33 cellular contexts compared by ENCODE assay signal in genomic region chr22:46318576-46318975, GRCh38. TPM values are rescaled to one million over a fixed set of nuclear protein-coding genes. Genes with fewer than 3 reads are reported as not detected.
"Had no signal": no experiment of that assay in that cellular context is flagged by ENCODE, and none has a peak within 500 bp of the region (broad histone marks: within the 10 kb centered on the region; RNA-seq: fewer than 3 reads in every experiment).

No MANE protein-coding gene starts in this region.

- H3K9me3 Mint-ChIP-seq: activated CD4-positive, alpha-beta T cell treated with anti-CD3 and anti-CD28 coated beads, Interleukin-2, amount 10 ng/mL, durations not matched to agents 24 days and 14 days; activated CD8-positive, alpha-beta T cell treated with anti-CD3 and anti-CD28 coated beads for 36 hours; activated naive CD4-positive, alpha-beta T cell treated with anti-CD3 and anti-CD28 coated beads, Interleukin-2, amount 50 U/mL, for 24 hours; activated naive CD8-positive, alpha-beta T cell treated with anti-CD3 and anti-CD28 coated beads, Interleukin-2, amount 10 ng/mL, durations not matched to agents 7 days and 5 days; activated T-cell treated with anti-CD3 and anti-CD28 coated beads, Interleukin-2, amount 50 U/mL, for 72 hours; activated T-helper 17 cell treated with anti-CD3 and anti-CD28 coated beads, Interleukin-2, amount 50 U/mL, for 72 hours; T-cell had no signal

- H3K36me3 Mint-ChIP-seq: activated naive CD4-positive, alpha-beta T cell treated with anti-CD3 and anti-CD28 coated beads, Interleukin-2, amount 50 U/mL, for 24 hours; T-cell had no signal

- H3K4me3 ChIP-seq: ascending aorta had no signal

- H3K36me3 ChIP-seq: ascending aorta had no signal

- H3K27ac Mint-ChIP-seq: activated CD4-positive, alpha-beta T cell treated with anti-CD3 and anti-CD28 coated beads, Interleukin-2, amount 10 ng/mL, durations not matched to agents 24 days and 14 days; activated CD8-positive, alpha-beta T cell treated with anti-CD3 and anti-CD28 coated beads for 36 hours; activated naive CD4-positive, alpha-beta T cell treated with anti-CD3 and anti-CD28 coated beads, Interleukin-2, amount 50 U/mL, for 24 hours; activated naive CD8-positive, alpha-beta T cell treated with anti-CD3 and anti-CD28 coated beads, Interleukin-2, amount 10 ng/mL, durations not matched to agents 7 days and 5 days; activated T-cell treated with anti-CD3 and anti-CD28 coated beads, Interleukin-2, amount 50 U/mL, for 72 hours; activated T-helper 17 cell treated with anti-CD3 and anti-CD28 coated beads, Interleukin-2, amount 50 U/mL, for 72 hours; T-cell had no signal

- H3K9me3 ChIP-seq: ascending aorta had no signal

- H3K27me3 Mint-ChIP-seq: activated CD4-positive, alpha-beta T cell treated with anti-CD3 and anti-CD28 coated beads, Interleukin-2, amount 10 ng/mL, durations not matched to agents 24 days and 14 days; activated CD8-positive, alpha-beta T cell treated with anti-CD3 and anti-CD28 coated beads for 36 hours; activated naive CD4-positive, alpha-beta T cell treated with anti-CD3 and anti-CD28 coated beads, Interleukin-2, amount 50 U/mL, for 24 hours; activated naive CD8-positive, alpha-beta T cell treated with anti-CD3 and anti-CD28 coated beads, Interleukin-2, amount 10 ng/mL, durations not matched to agents 7 days and 5 days; activated T-helper 17 cell treated with anti-CD3 and anti-CD28 coated beads, Interleukin-2, amount 50 U/mL, for 72 hours; T-cell had no signal

- H3K27ac ChIP-seq: ascending aorta, RWPE1 had no signal

- H3K4me1 ChIP-seq: ascending aorta had no signal

- H3K4me1 Mint-ChIP-seq: activated CD4-positive, alpha-beta T cell treated with anti-CD3 and anti-CD28 coated beads, Interleukin-2, amount 10 ng/mL, durations not matched to agents 24 days and 14 days; activated naive CD4-positive, alpha-beta T cell treated with anti-CD3 and anti-CD28 coated beads, Interleukin-2, amount 50 U/mL, for 24 hours; activated T-helper 17 cell treated with anti-CD3 and anti-CD28 coated beads, Interleukin-2, amount 50 U/mL, for 72 hours; T-cell had no signal

- ATAC-seq: activated CD8-positive, alpha-beta T cell treated with anti-CD3 and anti-CD28 coated beads for 36 hours; activated T-cell treated with anti-CD3 and anti-CD28 coated beads, Interleukin-2, amount 50 U/mL, for 72 hours; activated T-helper 17 cell treated with anti-CD3 and anti-CD28 coated beads, Interleukin-2, amount 50 U/mL, for 72 hours; PC-3; Right ventricle myocardium inferior; SK-N-SH treated with all-trans-retinoic acid at 6 μM for 48 hours; T-cell had no signal

- H3K27me3 ChIP-seq: ascending aorta had no signal

- H3K4me3 Mint-ChIP-seq: activated CD4-positive, alpha-beta T cell treated with anti-CD3 and anti-CD28 coated beads, Interleukin-2, amount 10 ng/mL, durations not matched to agents 24 days and 14 days; activated CD8-positive, alpha-beta T cell treated with anti-CD3 and anti-CD28 coated beads for 36 hours; activated naive CD4-positive, alpha-beta T cell treated with anti-CD3 and anti-CD28 coated beads, Interleukin-2, amount 50 U/mL, for 24 hours; activated naive CD8-positive, alpha-beta T cell treated with anti-CD3 and anti-CD28 coated beads, Interleukin-2, amount 10 ng/mL, durations not matched to agents 7 days and 5 days; activated T-cell treated with anti-CD3 and anti-CD28 coated beads, Interleukin-2, amount 50 U/mL, for 72 hours; activated T-helper 17 cell treated with anti-CD3 and anti-CD28 coated beads, Interleukin-2, amount 50 U/mL, for 72 hours; T-cell had no signal

- DNase-seq: activated CD4-positive, alpha-beta T cell treated with anti-CD3 and anti-CD28 coated beads, Interleukin-2, amount 10 ng/mL, durations not matched to agents 24 days and 14 days; activated CD4-positive, alpha-beta T cell treated with anti-CD3 and anti-CD28 coated beads, Interleukin-2, amount 50 U/mL, for 4 hours; activated CD8-positive, alpha-beta T cell treated with anti-CD3 and anti-CD28 coated beads for 36 hours; activated effector memory CD4-positive, alpha-beta T cell treated with anti-CD3 and anti-CD28 coated beads, Interleukin-2, amount 50 U/mL, for 16 hours; activated naive CD4-positive, alpha-beta T cell treated with Interleukin-2 at 50 U/mL for 16 hours; activated naive CD8-positive, alpha-beta T cell treated with anti-CD3 and anti-CD28 coated beads, Interleukin-2, amount 10 ng/mL, durations not matched to agents 7 days and 5 days; activated T-cell treated with anti-CD3 and anti-CD28 coated beads, Interleukin-2, amount 50 U/mL, for 1 hour; activated T-cell treated with anti-CD3 and anti-CD28 coated beads, Interleukin-2, amount 50 U/mL, for 72 hours; amygdala; cerebellar nuclear complex; Karpas-422; KBM-7; NCI-H1105; NCI-H1436; NCI-H1694; NCI-H1930; NCI-H510A; NCI-H526; NCI-H748 treated with DMSO at 0.1 percent for 48 hours; NK-92 treated with Interleukin-12 subunit alpha and Interleukin-12 subunit beta, amount 100 ng/mL, for 24 hours; PC-3; SIG-M5; T-cell had no signal

RNA-seq across cellular contexts. Expression of gene GTSE1, which starts 21.9 kb away (rescaled TPM):
- total RNA-seq: ascending aorta had no signal

RNA-seq across cellular contexts. Expression of gene PKDREJ, which starts 55.4 kb away (rescaled TPM):
- total RNA-seq: activated CD4-positive, alpha-beta T cell treated with anti-CD3 and anti-CD28 coated beads, Interleukin-2, amount 10 ng/mL, durations not matched to agents 24 days and 14 days; activated CD8-positive, alpha-beta memory T cell treated with anti-CD3 and anti-CD28 coated beads for 36 hours; activated CD8-positive, alpha-beta T cell treated with anti-CD3 and anti-CD28 coated beads for 36 hours; activated naive CD8-positive, alpha-beta T cell treated with anti-CD3 and anti-CD28 coated beads, Interleukin-2, amount 10 ng/mL, durations not matched to agents 7 days and 5 days; activated T-cell treated with anti-CD3 and anti-CD28 coated beads, Interleukin-2, amount 50 U/mL, for 72 hours; activated T-helper 17 cell treated with anti-CD3 and anti-CD28 coated beads, Interleukin-2, amount 50 U/mL, for 72 hours; ascending aorta; MCF 10A; PC-3; SK-MEL-5; T-cell; T-helper 2 cell treated with Interferon-gamma antibody and Interleukin-4, amounts not matched to agents 100 ng/mL and 5 ng/mL, for 36 hours had no signal
